In genomic region chr13:103862525-103862924, GRCh38 we compare ENCODE assay signal across 27 cellular contexts.
"Had no signal": no experiment of that assay in that cellular context is flagged by ENCODE, and none has a peak within 500 bp of the region (broad histone marks: within the 10 kb centered on the region; RNA-seq: fewer than 3 reads in every experiment).

No MANE protein-coding gene starts in this region.

- H3K36me3 Mint-ChIP-seq: mesothelial cell of epicardium, naive B cell had no signal

- H3K4me1 ChIP-seq: esophagus squamous epithelium, gastrocnemius medialis, heart right ventricle, left lung, lower lobe of right lung had no signal

- FAIRE-seq: colon, islet of Langerhans, keratinocyte had no signal

- H3K4me3 Mint-ChIP-seq: mesothelial cell of epicardium, naive B cell had no signal

- H3K27me3 Mint-ChIP-seq: naive B cell had no signal

- H3K4me1 Mint-ChIP-seq: naive B cell had no signal

- ATAC-seq: esophagus mucosa, gastrocnemius medialis, heart right ventricle, left cardiac atrium, left lung, left ventricle myocardium superior, lower lobe of right lung, mucosa of descending colon had no signal

- H3K27ac ChIP-seq: coronary artery, dorsolateral prefrontal cortex, epithelial cell of prostate, esophagus squamous epithelium, gastrocnemius medialis, heart right ventricle, left lung, lower lobe of right lung had no signal

- DNase-seq: dermis blood vessel endothelial cell; dorsolateral prefrontal cortex; effector CD4-positive, alpha-beta T cell; effector memory CD4-positive, alpha-beta T cell; erythroblast; esophagus squamous epithelium; foreskin fibroblast; foreskin melanocyte; gastrocnemius medialis; glutamatergic neuron; head of caudate nucleus; heart right ventricle; hippocampal formation; left cardiac atrium; left ventricle myocardium superior; lower lobe of right lung; mesenchymal stem cell; mucosa of descending colon; naive B cell had no signal

- H3K27ac Mint-ChIP-seq: mesothelial cell of epicardium, naive B cell had no signal

- H3K27me3 ChIP-seq: dorsolateral prefrontal cortex, esophagus squamous epithelium, gastrocnemius medialis, heart right ventricle, left lung had no signal

- H3K4me3 ChIP-seq: coronary artery, dorsolateral prefrontal cortex, esophagus squamous epithelium, gastrocnemius medialis, heart right ventricle, left lung, lower lobe of right lung, mucosa of descending colon had no signal

- H3K36me3 ChIP-seq: esophagus squamous epithelium, gastrocnemius medialis, heart right ventricle, left lung, lower lobe of right lung had no signal

- H3K9me3 ChIP-seq: esophagus squamous epithelium, gastrocnemius medialis, heart right ventricle, left lung, lower lobe of right lung, mucosa of descending colon had no signal
